ENCODE assay signal across 1 cellular context in the genomic region with DNA sequence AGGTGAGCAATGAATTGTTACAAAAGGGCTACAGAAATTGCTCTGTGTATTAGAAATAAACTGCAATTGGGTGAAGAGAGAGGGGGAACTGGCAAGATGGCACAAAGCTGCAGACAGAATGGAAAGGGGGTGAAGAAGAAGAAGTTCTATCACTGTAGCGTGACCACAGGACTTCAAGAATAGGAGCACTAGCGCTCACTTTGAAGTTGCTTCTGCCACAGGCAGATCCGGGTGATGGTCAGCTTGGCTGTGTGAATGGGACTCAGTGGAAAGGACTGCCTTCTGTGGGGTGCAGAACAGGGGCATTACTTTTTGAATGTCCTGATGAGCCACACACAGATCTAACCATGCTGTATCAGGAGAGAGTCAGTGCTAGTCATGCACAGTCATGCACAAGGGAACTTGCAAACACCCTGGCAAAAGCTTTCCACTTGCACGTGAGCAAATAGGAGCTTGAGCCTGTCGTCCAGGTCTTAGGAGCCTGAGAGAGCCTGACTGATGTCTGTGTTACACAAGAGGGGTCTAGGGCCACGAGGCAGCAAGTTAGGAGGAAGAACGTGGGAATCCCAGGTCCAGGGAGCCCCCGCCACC.
TF ChIP-seq lines count a peak whose summit lies in the region.

No MANE protein-coding gene starts in this region.

TF ChIP-seq in H1, 55 proteins besides CTCF, POLR2A, EP300 and RAD21:
- TF ChIP-seq TAF1 (IDR thresholded peaks at IDR 0.05; ENCODE audit: low read depth, low read length), result no peak
- no peak for TF ChIP-seq TAF7 (optimal IDR thresholded peaks at IDR 0.05; ENCODE audit: borderline replicate concordance, low read depth, low read length)
- TF ChIP-seq CBX8 (IDR thresholded peaks at IDR 0.05; ENCODE audit: borderline replicate concordance, low read depth, low read length), result no peak
- no peak for TF ChIP-seq SIN3A (conservative IDR thresholded peaks at IDR 0.05 in 1 of 2, IDR thresholded peaks at IDR 0.05 in 1 of 2; ENCODE audit: low read depth in 1 of 2, low read length in 2 of 2)
- TF ChIP-seq CTBP2 (IDR thresholded peaks at IDR 0.05; ENCODE audit: borderline replicate concordance, insufficient read depth, insufficient read length, low read length), result no peak
- TF ChIP-seq POU5F1 (IDR thresholded peaks at IDR 0.05; ENCODE audit: low read depth, low read length), result no peak
- TF ChIP-seq TBP (IDR thresholded peaks at IDR 0.05; ENCODE audit: low read depth, low read length), result no peak
- TF ChIP-seq ZNF274 (IDR thresholded peaks at IDR 0.05; ENCODE audit: borderline replicate concordance, extremely low read depth, low read length), result no peak
- TF ChIP-seq SRF (IDR thresholded peaks at IDR 0.05; ENCODE audit: low read depth, low read length), result no peak
- TF ChIP-seq, protein P1, sequence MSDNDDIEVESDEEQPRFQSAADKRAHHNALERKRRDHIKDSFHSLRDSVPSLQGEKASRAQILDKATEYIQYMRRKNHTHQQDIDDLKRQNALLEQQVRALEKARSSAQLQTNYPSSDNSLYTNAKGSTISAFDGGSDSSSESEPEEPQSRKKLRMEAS (IDR thresholded peaks at IDR 0.05), result no peak
- no peak for TF ChIP-seq E2F6 (IDR thresholded peaks at IDR 0.05)
- no peak for TF ChIP-seq JUND (IDR thresholded peaks at IDR 0.05; ENCODE audit: low read length)
- TF ChIP-seq BACH1 (IDR thresholded peaks at IDR 0.05; ENCODE audit: low read length), result no peak
- TF ChIP-seq RNF2 (IDR thresholded peaks at IDR 0.05; ENCODE audit: borderline replicate concordance, low read depth, low read length, missing control alignments, poor library complexity, severe bottlenecking), result no peak
- TF ChIP-seq SUZ12 (IDR thresholded peaks at IDR 0.05; ENCODE audit: low read length), result no peak
